In genomic region chr10:114668375-114669080, GRCh38 we compare ENCODE assay signal across 1 cellular context.
TF ChIP-seq lines count a peak whose summit lies in the region.

No MANE protein-coding gene starts in this region.

TF ChIP-seq in GM12878, 131 proteins besides CTCF, POLR2A, EP300 and RAD21 (continued from another document):
- no peak for TF ChIP-seq PRDM15 (CRISPR knock-in tag; IDR thresholded peaks at IDR 0.05)
- no peak for TF ChIP-seq MEF2A (IDR thresholded peaks at IDR 0.05; ENCODE audit: insufficient read depth, low read depth, low read length)
- no peak for TF ChIP-seq MEF2B (IDR thresholded peaks at IDR 0.05; ENCODE audit: partially characterized antibody, poor library complexity, severe bottlenecking)
- no peak for TF ChIP-seq KLF5 (IDR thresholded peaks at IDR 0.05; ENCODE audit: partially characterized antibody)
- no peak for TF ChIP-seq ZNF384 (IDR thresholded peaks at IDR 0.05; ENCODE audit: borderline replicate concordance, low read depth, low read length)
- no peak for TF ChIP-seq JUNB (IDR thresholded peaks at IDR 0.05)
- TF ChIP-seq NBN (IDR thresholded peaks at IDR 0.05) = no peak
- no peak for TF ChIP-seq CBFB (IDR thresholded peaks at IDR 0.05; ENCODE audit: low read depth)
- no peak for TF ChIP-seq NFYA (IDR thresholded peaks at IDR 0.05; ENCODE audit: borderline replicate concordance, low read depth, low read length)
- TF ChIP-seq CHD2 (IDR thresholded peaks at IDR 0.05; ENCODE audit: borderline replicate concordance, low read depth, low read length) = no peak
TF ChIP-seq in GM12878: peak in this region for 0.
